8 cellular contexts compared by ENCODE assay signal in genomic region chr20:62926229-62927127, GRCh38. TPM values are rescaled to one million over a fixed set of nuclear protein-coding genes. Genes with fewer than 3 reads are reported as not detected.
DNase-seq lines count a peak whose midpoint lies in the region; ATAC-seq and TF ChIP-seq lines count a peak whose summit lies in the region.

Gene DIDO1 (minus strand): TSS chr20:62926505.

- peak within 1 kb of the TSS; percentile 93 for H3K27ac ChIP-seq in duodenal mucosa (ENCODE audit: low read depth, low read length)
- H3K27ac ChIP-seq in lower lobe of right lung = peak within 1 kb of the TSS; percentile 98

- peak within 1 kb of the TSS; percentile 94 to 96 for H3K9ac ChIP-seq in duodenal mucosa (ENCODE audit: low read depth in 1 of 2, low read length in 2 of 2)

- H3K9me3 ChIP-seq in duodenal mucosa (ENCODE audit: control insufficient read depth in 1 of 2, low read length in 2 of 2) = no peaks in the 10 kb centered on the region
- no peaks in the 10 kb centered on the region for H3K9me3 ChIP-seq in lower lobe of right lung

- H3K36me3 ChIP-seq in duodenal mucosa (ENCODE audit: control insufficient read depth in 1 of 2, insufficient read depth in 2 of 2, low read length in 2 of 2) (no peaks in the 10 kb centered on the region), lower lobe of right lung (no peaks in the 10 kb centered on the region)

- H3K4me1 ChIP-seq in duodenal mucosa (ENCODE audit: control insufficient read depth in 1 of 2, insufficient read depth in 2 of 2, low read length in 2 of 2) (peaks cover 52 to 62% of the 10 kb centered on the region in 2 donors), lower lobe of right lung (peaks cover 71% of the 10 kb centered on the region)

- H3K27me3 ChIP-seq in duodenal mucosa (ENCODE audit: control insufficient read depth in 1 of 2, insufficient read depth in 2 of 2, low read length in 2 of 2) = no peaks in the 10 kb centered on the region
- no peaks in the 10 kb centered on the region for H3K27me3 ChIP-seq in lower lobe of right lung (ENCODE audit: low read depth)

- peak; percentile 85 for TF ChIP-seq CTCF in lower lobe of right lung (IDR thresholded peaks at IDR 0.05)

- peak in 13 of 14 donors; percentile 52 to 91 (median 81) for DNase-seq in C1 segment of cervical spinal cord (lab: John Stamatoyannopoulos, UW)
- DNase-seq in NCI-H748 (lab: John Stamatoyannopoulos, UW; ENCODE audit: unreplicated experiment) = peak; percentile 88
- DNase-seq in activated CD4-positive, alpha-beta T cell treated with anti-CD3 and anti-CD28 coated beads, Interleukin-2, amount 50 U/mL, for 4 hours = peak; percentile 78 to 82
- DNase-seq in lower lobe of right lung = peak; percentile 93
- peak; percentile 81 to 88 (median 84) for DNase-seq in stimulated activated CD4-positive, alpha-beta T cell treated with anti-CD3 and anti-CD28 coated beads, TNF-alpha, amount 100 ng/mL, for 24 hours (ENCODE audit: low read depth in 3 of 3)

- intact Hi-C loops in lower lobe of right lung (cut with DNase I) = no loop called here

- H3K4me3 ChIP-seq in duodenal mucosa (ENCODE audit: low read depth in 1 of 2, low read length in 2 of 2) (peak within 1 kb of the TSS; percentile 92 to 93), lower lobe of right lung (peak within 1 kb of the TSS; percentile 98)

- peak; percentile 70 for ATAC-seq in GM19328 (IDR thresholded peaks at IDR 0.05; ENCODE audit: unreplicated experiment)
- ATAC-seq in HG03469 (IDR thresholded peaks at IDR 0.05; ENCODE audit: unreplicated experiment) = peak; percentile 59
- peak; percentile 91 to 94 for ATAC-seq in lower lobe of right lung

RNA-seq across cellular contexts. Expression of gene DIDO1, which starts in this region (rescaled TPM):
- total RNA-seq in lower lobe of right lung = 54.6 TPM

Comparison
In these comparisons a context has a peak if more than half of its experiments do, and no peak if none do; other contexts are left out.
1. Peak in every context shown above with its lines: DNase-seq, ATAC-seq, H3K4me3 ChIP-seq and H3K27ac ChIP-seq.